ENCODE assay signal across 8 cellular contexts in the genomic region with DNA sequence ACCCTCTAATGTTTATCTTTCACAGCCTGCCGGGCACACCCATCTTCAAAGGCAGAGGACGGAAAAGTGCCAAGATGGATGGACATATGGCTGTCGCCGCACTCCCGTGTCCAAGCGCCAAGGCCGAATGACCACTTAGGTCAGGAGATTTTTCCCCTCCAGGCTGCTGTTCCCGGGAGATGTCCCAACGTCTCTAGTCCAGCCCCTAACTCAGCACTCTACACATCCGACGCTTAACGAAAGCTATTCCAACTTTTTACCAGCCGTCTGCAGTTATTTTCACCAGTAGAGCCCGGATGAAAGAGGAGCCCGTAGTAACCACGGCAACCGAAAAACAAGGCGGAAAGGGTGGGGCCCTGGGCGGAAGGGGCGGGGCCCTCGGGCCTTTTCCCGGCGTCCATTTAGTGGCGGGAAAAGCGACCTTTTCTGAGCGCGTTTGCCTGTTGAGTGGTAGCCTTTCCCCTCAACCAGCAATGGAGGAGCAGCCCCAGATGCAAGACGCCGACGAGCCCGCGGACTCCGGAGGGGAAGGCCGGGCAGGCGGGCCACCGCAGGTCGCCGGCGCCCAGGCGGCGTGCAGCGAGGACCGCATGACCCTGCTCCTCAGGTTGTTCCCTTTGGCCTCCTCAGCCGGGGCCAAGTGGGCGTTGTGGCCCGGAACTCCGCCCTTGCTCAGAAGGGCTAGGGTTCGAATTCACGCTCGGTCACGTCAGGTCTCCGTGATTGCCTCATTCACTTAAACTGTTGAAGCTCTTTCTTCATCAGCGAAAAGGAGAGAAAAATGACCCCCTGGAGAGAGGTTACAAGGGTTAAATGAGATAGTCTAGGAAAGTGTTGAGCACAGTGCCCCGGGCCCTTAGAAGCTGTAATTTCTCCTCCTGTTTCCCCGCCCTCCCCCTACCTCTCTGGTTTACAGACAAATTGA. TPM values are rescaled to one million over a fixed set of nuclear protein-coding genes. Genes with fewer than 3 reads are reported as not detected.
DNase-seq lines count a peak whose midpoint lies in the region; ATAC-seq lines count a peak whose summit lies in the region.

A gene with protein sequence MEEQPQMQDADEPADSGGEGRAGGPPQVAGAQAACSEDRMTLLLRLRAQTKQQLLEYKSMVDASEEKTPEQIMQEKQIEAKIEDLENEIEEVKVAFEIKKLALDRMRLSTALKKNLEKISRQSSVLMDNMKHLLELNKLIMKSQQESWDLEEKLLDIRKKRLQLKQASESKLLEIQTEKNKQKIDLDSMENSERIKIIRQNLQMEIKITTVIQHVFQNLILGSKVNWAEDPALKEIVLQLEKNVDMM (plus strand): TSS at position 422 of the 925 bp plus-strand sequence. CDS start 52 bp downstream, at position 474.

- ATAC-seq in GM21367 (IDR thresholded peaks at IDR 0.05; ENCODE audit: unreplicated experiment): peak; percentile 89

- peak; percentile 87 for DNase-seq in COR-L47 (lab: John Stamatoyannopoulos, UW)
- peak; percentile 92 for DNase-seq in HT1080 (ENCODE audit: low read depth)
- DNase-seq in NOMO-1 (lab: John Stamatoyannopoulos, UW; ENCODE audit: unreplicated experiment in 2 of 2): peak; percentile 87 to 88
- peak; percentile 95 for DNase-seq in activated CD8-positive, alpha-beta memory T cell treated with anti-CD3 and anti-CD28 coated beads for 24 hours
- peak; percentile 86 for DNase-seq in effector CD8-positive, alpha-beta T cell (lab: John Stamatoyannopoulos, UW)
- peak; percentile 87 to 90 for DNase-seq in lung microvascular endothelial cell (ENCODE audit: low read depth in 2 of 2)
- peak; percentile 86 to 89 (median 88) for DNase-seq in stimulated activated CD4-positive, alpha-beta T cell treated with anti-CD3 and anti-CD28 coated beads, TNF-alpha, amount 100 ng/mL, for 48 hours (ENCODE audit: low read depth in 3 of 3)

RNA-seq across cellular contexts. Expression of the gene that starts here (rescaled TPM):
- total RNA-seq in HT1080 (2014; rRNA removed; shearing (Covaris generic)): 43.9 and 50.4 TPM in 2 replicates
- polyA plus RNA-seq in HT1080 (2015; cell fraction: cytosol; rRNA removed): 65.3 and 75.0 TPM in 2 replicates
- polyA plus RNA-seq in HT1080 (2015; cell fraction: nucleus; rRNA removed): 29.0 and 29.6 TPM in 2 replicates
- 0.99 and 5.7 TPM in 2 replicates for total RNA-seq in lung microvascular endothelial cell

Comparison
In these comparisons a context has a peak if more than half of its experiments do, and no peak if none do; other contexts are left out.
1. Peak in every context shown above with its lines: DNase-seq and ATAC-seq.